In the genomic region with DNA sequence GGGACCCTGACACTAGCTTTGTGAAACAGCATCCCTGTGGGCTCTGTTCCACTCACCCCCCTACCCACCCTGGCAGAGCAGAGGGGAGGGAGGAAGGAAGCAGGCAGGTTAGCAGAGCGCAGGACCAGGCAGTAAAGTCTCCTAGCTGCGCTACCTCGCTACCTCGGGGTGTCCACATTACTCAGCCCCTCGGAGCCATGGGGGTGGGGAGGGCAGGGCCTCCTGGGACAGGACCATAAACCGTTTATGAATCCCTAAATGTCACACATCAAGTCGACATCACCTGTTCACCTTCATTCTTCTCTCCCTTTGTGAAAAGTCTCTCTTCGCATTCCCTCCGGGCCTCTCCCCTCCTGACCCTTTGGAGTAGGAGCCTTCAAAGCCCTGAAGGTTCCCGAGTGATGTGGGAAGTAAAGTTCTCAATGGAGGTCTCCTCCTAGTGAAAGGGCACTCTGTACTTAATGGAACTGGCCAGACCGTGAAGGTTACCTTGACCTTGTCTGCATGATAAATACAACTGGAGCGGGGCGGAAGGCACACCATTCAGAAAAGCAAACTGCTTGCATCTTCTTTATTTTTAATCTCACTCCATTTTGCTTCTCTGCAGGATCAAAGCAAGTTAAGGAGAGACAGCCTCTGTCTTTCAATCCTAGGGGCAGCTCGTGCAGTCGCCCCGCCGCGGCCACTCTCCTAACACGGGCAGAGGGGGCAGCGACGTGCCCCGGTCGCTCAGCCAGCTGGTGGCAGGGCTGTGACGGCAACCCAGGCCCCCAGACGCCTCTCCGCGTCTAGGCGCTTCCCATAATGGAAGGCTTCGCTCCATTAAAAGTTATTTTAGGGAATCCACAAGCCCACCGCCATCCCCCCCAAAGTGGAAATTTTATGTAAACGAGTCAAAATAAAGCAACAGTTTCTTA, we compare ENCODE assay signal across 8 cellular contexts. TPM values are rescaled to one million over a fixed set of nuclear protein-coding genes. Genes with fewer than 3 reads are reported as not detected.
A peak's percentile ranks its signal among the peaks of the same experiment; 100 is the strongest.
DNase-seq lines count a peak whose midpoint lies in the region; ATAC-seq and TF ChIP-seq lines count a peak whose summit lies in the region.

No MANE protein-coding gene starts in this region.

- H3K9me3 Mint-ChIP-seq in natural killer cell treated with Interleukin-12 subunit alpha and Interleukin-12 subunit beta and Interleukin-15 and Interleukin-18, amount 100 ng/mL, for 72 hours: no peaks in the 10 kb centered on the region

- TF ChIP-seq CTCF in BJ (IDR thresholded peaks at IDR 0.05; ENCODE audit: insufficient read depth, low read depth, low read length) (no peak), epithelial cell of esophagus (IDR thresholded peaks at IDR 0.05; ENCODE audit: insufficient read depth, low read depth, low read length, missing control alignments) (no peak)

- H3K27me3 ChIP-seq in BJ (ENCODE audit: control insufficient read depth, insufficient read depth, low read length): no peaks in the 10 kb centered on the region

- peaks cover 15 to 16% of the 10 kb centered on the region in 2 donors for H3K4me1 Mint-ChIP-seq in natural killer cell treated with Interleukin-12 subunit alpha and Interleukin-12 subunit beta and Interleukin-15 and Interleukin-18, amount 100 ng/mL, for 72 hours (ENCODE audit: low read depth in 2 of 2)

- H3K4me3 Mint-ChIP-seq in natural killer cell treated with Interleukin-12 subunit alpha and Interleukin-12 subunit beta and Interleukin-15 and Interleukin-18, amount 100 ng/mL, for 72 hours: peak overlapping the region; percentile 51

- no peaks in the 10 kb centered on the region for H3K36me3 Mint-ChIP-seq in natural killer cell treated with Interleukin-12 subunit alpha and Interleukin-12 subunit beta and Interleukin-15 and Interleukin-18, amount 100 ng/mL, for 72 hours

- no peak overlapping the region for H3K27ac Mint-ChIP-seq in natural killer cell treated with Interleukin-12 subunit alpha and Interleukin-12 subunit beta and Interleukin-15 and Interleukin-18, amount 100 ng/mL, for 72 hours

- ATAC-seq in natural killer cell treated with Interleukin-12 subunit alpha and Interleukin-12 subunit beta and Interleukin-15 and Interleukin-18, amount 100 ng/mL, for 72 hours: no peak
- ATAC-seq in HG03025 (IDR thresholded peaks at IDR 0.05; ENCODE audit: low FRiP score, unreplicated experiment): no peak

- H3K4me3 ChIP-seq in BJ (ENCODE audit: low read depth, low read length): peak overlapping the region; percentile 67
- H3K4me3 ChIP-seq in epithelial cell of esophagus (ENCODE audit: low read length): peak overlapping the region; percentile 55

- peaks cover 0 to 15% of the 10 kb centered on the region in 2 donors for H3K27me3 Mint-ChIP-seq in natural killer cell treated with Interleukin-12 subunit alpha and Interleukin-12 subunit beta and Interleukin-15 and Interleukin-18, amount 100 ng/mL, for 72 hours

- POLR2A ChIA-PET in BJ (lab: Charles Lee): no interaction called here

- DNase-seq in BJ (ENCODE audit: low read depth) (no peak), NCI-H2227 treated with DMSO at 0.1 percent for 48 hours (lab: John Stamatoyannopoulos, UW) (peak; percentile 31), epithelial cell of esophagus (ENCODE audit: low read depth) (no peak), NK-92 (lab: John Stamatoyannopoulos, UW; ENCODE audit: unreplicated experiment) (no peak), LoVo (ENCODE audit: low spot score) (no peak)
- DNase-seq in natural killer cell treated with Interleukin-12 subunit alpha and Interleukin-12 subunit beta and Interleukin-15 and Interleukin-18, amount 100 ng/mL, for 72 hours (ENCODE audit: low spot score): no peak
- no peak for DNase-seq in stimulated activated CD4-positive, alpha-beta T cell treated with anti-CD3 and anti-CD28 coated beads, Interleukin-15, amount 100 ng/mL, for 24 hours

- CTCF ChIA-PET in BJ (lab: Yijun Ruan, JAX): interaction anchor here (1.0 to 1.6 kb wide), 2 partner anchors 11 to 66 kb away, joined by 3 read pairs; no protein-coding TSS in a partner anchor

- no peaks in the 10 kb centered on the region for H3K36me3 ChIP-seq in BJ (ENCODE audit: control insufficient read depth, insufficient read depth, low read length)

RNA-seq across cellular contexts. Expression of gene SMAD7, which starts 23.8 kb away (rescaled TPM):
- polyA plus RNA-seq in BJ (2011; rRNA removed): 21.0 and 24.2 TPM in 2 replicates
- 38.7 and 56.0 TPM in 2 replicates for polyA minus RNA-seq in BJ (2011; rRNA and poly(A)+ RNA removed)
- 10 to 100 TPM; 49.1 to 85.8 TPM for total RNA-seq in natural killer cell treated with Interleukin-12 subunit alpha and Interleukin-12 subunit beta and Interleukin-15 and Interleukin-18, amount 100 ng/mL, for 72 hours
